In genomic region chr2:23487735-23488492, GRCh38 we compare ENCODE assay signal across 11 cellular contexts.
DNase-seq lines count a peak whose midpoint lies in the region; ATAC-seq, FAIRE-seq and TF ChIP-seq lines count a peak whose summit lies in the region.
"Had no signal": no experiment of that assay in that cellular context is flagged by ENCODE, and none has a peak within 500 bp of the region (broad histone marks: within the 10 kb centered on the region; RNA-seq: fewer than 3 reads in every experiment).

No MANE protein-coding gene starts in this region.

- no TSS peak for BruUV-seq in HepG2 (replicated peaks; lab: Mats Ljungman, UMichigan)

- H3K4me2 ChIP-seq in fibroblast of lung (ENCODE audit: extremely low read depth, insufficient read depth, low read length) (no peak overlapping the region), HepG2 (ENCODE audit: low read depth, low read length) (no peak overlapping the region)

- no peak overlapping the region for H3K9ac ChIP-seq in fibroblast of lung (ENCODE audit: insufficient read depth, low read length)
- H3K9ac ChIP-seq in HepG2 (ENCODE audit: insufficient read depth, low read depth, low read length), result no peak overlapping the region

- no peaks in the 10 kb centered on the region for H4K20me1 ChIP-seq in fibroblast of lung (ENCODE audit: control insufficient read depth, extremely low read depth, insufficient read depth, low read length)
- no peaks in the 10 kb centered on the region for H4K20me1 ChIP-seq in HepG2 (ENCODE audit: insufficient read depth, low read length)

- H3K27ac ChIP-seq in fibroblast of lung (ENCODE audit: insufficient read depth, low read length) (no peak overlapping the region), HepG2 (ENCODE audit: extremely low read length, insufficient read depth, low read length) (no peak overlapping the region)

- CTCF ChIA-PET in BJ (lab: Yijun Ruan, JAX), result interaction anchor here (0.8 kb wide), 1 partner anchor 10 kb away, joined by 3 read pairs; no protein-coding TSS in a partner anchor
- CTCF ChIA-PET in HepG2 (lab: Yijun Ruan, JAX; ENCODE audit: low intra/inter-chr PET ratio, low total read pairs), result no interaction called here

- H3K79me2 ChIP-seq in fibroblast of lung (ENCODE audit: control insufficient read depth, insufficient read depth, low read length) (no peaks in the 10 kb centered on the region), HepG2 (ENCODE audit: insufficient read depth, low read length) (no peaks in the 10 kb centered on the region)

- H3K4me1 ChIP-seq in fibroblast of lung (ENCODE audit: control insufficient read depth, extremely low read depth, insufficient read depth, low read length) (no peaks in the 10 kb centered on the region), HepG2 (ENCODE audit: insufficient read depth, low read length) (no peaks in the 10 kb centered on the region)

- TF ChIP-seq POLR2A in HepG2 (IDR thresholded peaks at IDR 0.05; ENCODE audit: insufficient read depth in 1 of 2, low read depth in 2 of 2, low read length in 2 of 2), result no peak

- H3K36me3 ChIP-seq in BJ (ENCODE audit: control insufficient read depth, insufficient read depth, low read length), result peaks cover 5% of the 10 kb centered on the region
- no peaks in the 10 kb centered on the region for H3K36me3 ChIP-seq in fibroblast of lung (ENCODE audit: control insufficient read depth, insufficient read depth, low read length)
- H3K36me3 ChIP-seq in HepG2 (replicated peaks in 1 of 2; ENCODE audit: control insufficient read depth in 1 of 2, insufficient read depth in 2 of 2, low read length in 2 of 2), result no peaks in the 10 kb centered on the region

- 35% methylated on average over 13 of the region's 14 CpGs for WGBS in HepG2 (ENCODE audit: low lambda C conversion rate)

- no peak for FAIRE-seq in HepG2 (lab: Jason Lieb, UNC)

- no peaks in the 10 kb centered on the region for H3K9me3 ChIP-seq in fibroblast of lung (ENCODE audit: control insufficient read depth, insufficient read depth, low read depth, low read length)
- H3K9me3 ChIP-seq in HepG2 (ENCODE audit: low read length), result no peaks in the 10 kb centered on the region

- intact Hi-C loops in HepG2 (cut with micrococcal nuclease; ENCODE audit: unreplicated experiment), result no loop called here

- H3K27me3 ChIP-seq in BJ (ENCODE audit: control insufficient read depth, insufficient read depth, low read length) (no peaks in the 10 kb centered on the region), fibroblast of lung (ENCODE audit: control insufficient read depth, insufficient read depth, low read length) (no peaks in the 10 kb centered on the region), HepG2 (ENCODE audit: control insufficient read depth in 1 of 2, insufficient read depth in 2 of 2, low read length in 2 of 2) (peaks cover 0 to under 1% of the 10 kb centered on the region in 2 experiments; a peak in 2 of 5 replicates)

- ATAC-seq in HG02642 (IDR thresholded peaks at IDR 0.05; ENCODE audit: poor library complexity, unreplicated experiment) (no peak), HG02884 (IDR thresholded peaks at IDR 0.05; ENCODE audit: unreplicated experiment) (no peak), HepG2 (no peak)
- ATAC-seq: Right ventricle myocardium inferior had no signal

- DNase-seq in BJ (ENCODE audit: low read depth) (peak; percentile 22), HCEC 1CT (peak; percentile 85), RPMI8226 (peak; percentile 81), fibroblast of lung (ENCODE audit: low read depth in 2 of 2) (peak; percentile 88 to 95), CD1c-positive myeloid dendritic cell (ENCODE audit: extremely low spot score) (no peak), HepG2 (ENCODE audit: low spot score) (no peak)
- DNase-seq: activated naive CD4-positive, alpha-beta T cell treated with Interleukin-2 at 50 U/mL for 16 hours; NCI-H1417 treated with DMSO at 0.1 percent for 48 hours had no signal

- no peak for TF ChIP-seq RAD21 in HepG2 (CRISPR knock-in tag; IDR thresholded peaks at IDR 0.05)

- H3K4me3 ChIP-seq in BJ (ENCODE audit: low read depth, low read length) (no peak overlapping the region), fibroblast of lung (replicated peaks in 1 of 4; ENCODE audit: control extremely low read depth in 1 of 4, insufficient read depth in 1 of 4, low read depth in 3 of 4, low read length in 4 of 4) (no peak overlapping the region), HepG2 (replicated peaks in 1 of 3; ENCODE audit: insufficient read depth in 1 of 3, low read depth in 2 of 3, low read length in 3 of 3) (no peak overlapping the region)

- in situ Hi-C loops in HepG2 (cut with HindIII; ENCODE audit: extremely low pct_ligation_motif_present, low pct_unique_long_range_greater_than_20kb), result no loop called here

- TF ChIP-seq EP300 in HepG2 (IDR thresholded peaks at IDR 0.05; ENCODE audit: low read depth in 2 of 2, low read length in 2 of 2) (no peak), HepG2 (CRISPR knock-in tag; IDR thresholded peaks at IDR 0.05; ENCODE audit: borderline replicate concordance) (no peak)

- H2AFZ ChIP-seq in fibroblast of lung (ENCODE audit: low read length), result no peak overlapping the region
- H2AFZ ChIP-seq in HepG2 (ENCODE audit: low read length), result no peak overlapping the region

- POLR2A ChIA-PET in BJ (lab: Charles Lee) (no interaction called here), HepG2 (lab: Yijun Ruan, JAX) (no interaction called here)

- TF ChIP-seq CTCF in BJ (IDR thresholded peaks at IDR 0.05; ENCODE audit: insufficient read depth, low read depth, low read length), result no peak
- no peak for TF ChIP-seq CTCF in fibroblast of lung (conservative IDR thresholded peaks at IDR 0.05 in 1 of 2, IDR thresholded peaks at IDR 0.05 in 1 of 2; ENCODE audit: low read depth in 1 of 2, low read length in 2 of 2)
- TF ChIP-seq CTCF in HepG2 (CRISPR knock-in tag; IDR thresholded peaks at IDR 0.05), result no peak

TF ChIP-seq in HepG2, 621 proteins besides CTCF, POLR2A, EP300 and RAD21:
- TF ChIP-seq EED (CRISPR knock-in tag; IDR thresholded peaks at IDR 0.05), result no peak
- no peak for TF ChIP-seq ZNF235 (CRISPR knock-in tag; IDR thresholded peaks at IDR 0.05; ENCODE audit: borderline replicate concordance)
- no peak for TF ChIP-seq REL (CRISPR knock-in tag; conservative IDR thresholded peaks at IDR 0.05)
- no peak for TF ChIP-seq NR2F6 (IDR thresholded peaks at IDR 0.05)
- no peak for TF ChIP-seq NR2F6 (CRISPR knock-in tag; IDR thresholded peaks at IDR 0.05)
- no peak for TF ChIP-seq YEATS2 (CRISPR knock-in tag; IDR thresholded peaks at IDR 0.05; ENCODE audit: borderline replicate concordance)
- no peak for TF ChIP-seq KDM6A (CRISPR knock-in tag; IDR thresholded peaks at IDR 0.05; ENCODE audit: low read depth)
- no peak for TF ChIP-seq GMEB2 (CRISPR knock-in tag; IDR thresholded peaks at IDR 0.05; ENCODE audit: low read depth)
- TF ChIP-seq ZNF232 (CRISPR knock-in tag; IDR thresholded peaks at IDR 0.05; ENCODE audit: borderline replicate concordance), result no peak
- TF ChIP-seq ZNF800 (CRISPR knock-in tag; IDR thresholded peaks at IDR 0.05), result no peak
- no peak for TF ChIP-seq ZSCAN30 (CRISPR knock-in tag; IDR thresholded peaks at IDR 0.05)
- no peak for TF ChIP-seq ARID2 (CRISPR knock-in tag; IDR thresholded peaks at IDR 0.05; ENCODE audit: borderline replicate concordance)
- no peak for TF ChIP-seq ZEB1 (IDR thresholded peaks at IDR 0.05; ENCODE audit: insufficient replicate concordance, low read depth)

Comparison
In these comparisons a context has a peak if more than half of its experiments do, and no peak if none do; other contexts are left out.
1. DNase-seq: peak in BJ (single experiment), HCEC 1CT (single experiment), RPMI8226 (single experiment) and fibroblast of lung (2 of 2); none in CD1c-positive myeloid dendritic cell (single experiment) and HepG2 (single experiment).